ENCODE assay signal across 12 cellular contexts in the genomic region with DNA sequence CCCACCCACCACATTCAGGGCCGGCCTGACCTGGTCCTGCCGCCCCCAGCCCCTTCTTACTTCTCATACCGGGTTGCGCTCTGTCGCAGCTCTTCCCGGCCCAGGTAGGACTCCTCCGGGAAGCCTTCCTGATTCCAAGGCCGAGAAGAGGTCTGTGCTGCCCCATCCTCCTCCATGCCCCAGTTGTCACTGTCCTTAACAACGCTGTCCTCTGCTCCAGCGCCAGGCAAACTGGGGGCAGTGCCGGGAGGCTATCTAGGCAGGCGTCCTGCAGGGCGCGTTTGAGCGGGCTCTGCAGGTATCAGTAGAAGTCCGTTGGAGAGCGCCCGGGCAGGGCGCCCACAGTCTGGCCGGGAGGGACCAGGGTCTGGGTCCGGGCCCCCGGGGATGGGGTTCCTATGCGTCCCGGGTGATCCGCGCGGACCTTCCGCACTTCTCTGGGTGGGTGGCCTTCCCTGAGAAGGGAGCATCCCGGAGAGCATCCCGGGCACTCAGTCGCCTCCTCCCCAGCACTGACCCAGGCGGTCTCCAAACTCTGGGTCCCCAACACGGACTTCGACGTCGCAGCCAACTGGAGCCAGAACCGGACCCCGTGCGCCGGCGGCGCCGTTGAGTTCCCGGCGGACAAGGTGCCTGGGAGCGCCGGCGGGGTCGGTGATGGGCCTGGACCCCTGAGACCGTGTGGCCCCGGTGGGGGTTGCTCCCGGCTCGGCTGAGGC. TPM values are rescaled to one million over a fixed set of nuclear protein-coding genes. Genes with fewer than 3 reads are reported as not detected.
DNase-seq lines count a peak whose midpoint lies in the region; ATAC-seq and TF ChIP-seq lines count a peak whose summit lies in the region.
"Had no signal": no experiment of that assay in that cellular context is flagged by ENCODE, and none has a peak within 500 bp of the region (broad histone marks: within the 10 kb centered on the region; RNA-seq: fewer than 3 reads in every experiment).

No MANE protein-coding gene starts in this region.

- CTCF ChIA-PET in CD8-positive, alpha-beta memory T cell (lab: Charles Lee) = no interaction called here

- DNase-seq in CD8-positive, alpha-beta memory T cell = no peak
- no peak for DNase-seq in Karpas-422
- no peak for DNase-seq in epithelial cell of proximal tubule (ENCODE audit: low read depth)
- no peak for DNase-seq in progenitor cell of endocrine pancreas (ENCODE audit: low spot score, unreplicated experiment)
- DNase-seq in dermis blood vessel endothelial cell = no peak
- no peak for DNase-seq in NOMO-1 treated with DMSO at 0.1 percent for 48 hours (lab: John Stamatoyannopoulos, UW; ENCODE audit: unreplicated experiment)
- DNase-seq: NCI-H2107, testis had no signal

- POLR2A ChIA-PET in CD8-positive, alpha-beta memory T cell (lab: Charles Lee) = no interaction called here

- H3K9me3 ChIP-seq in CD8-positive, alpha-beta memory T cell (ENCODE audit: low read length) = no peaks in the 10 kb centered on the region
- H3K9me3 ChIP-seq in Karpas-422 (ENCODE audit: low read length) = no peaks in the 10 kb centered on the region
- H3K9me3 ChIP-seq: testis had no signal

- TF ChIP-seq CTCF in epithelial cell of proximal tubule (conservative IDR thresholded peaks at IDR 0.05; ENCODE audit: low read depth, low read length) = no peak
- TF ChIP-seq CTCF in progenitor cell of endocrine pancreas (IDR thresholded peaks at IDR 0.05; ENCODE audit: unreplicated experiment) = no peak

- H3K36me3 Mint-ChIP-seq in CD8-positive, alpha-beta memory T cell = no peaks in the 10 kb centered on the region
- H3K36me3 Mint-ChIP-seq in progenitor cell of endocrine pancreas (ENCODE audit: insufficient read depth) = no peaks in the 10 kb centered on the region

- no peaks in the 10 kb centered on the region for H3K79me2 ChIP-seq in Karpas-422 (ENCODE audit: low read length)

- H3K4me2 ChIP-seq in Karpas-422 (ENCODE audit: low read depth, low read length, poor library complexity, severe bottlenecking) = no peak overlapping the region

- peak overlapping the region in 1 of 8 donors; percentile 66 for H3K27ac Mint-ChIP-seq in CD8-positive, alpha-beta memory T cell
- H3K27ac Mint-ChIP-seq in progenitor cell of endocrine pancreas = no peak overlapping the region

- no peak overlapping the region for H2AFZ ChIP-seq in Karpas-422 (ENCODE audit: low read length)

- ATAC-seq in GM21381 (IDR thresholded peaks at IDR 0.05; ENCODE audit: unreplicated experiment) = no peak
- no peak for ATAC-seq in HG03196 (IDR thresholded peaks at IDR 0.05; ENCODE audit: unreplicated experiment)

- H3K36me3 ChIP-seq in CD8-positive, alpha-beta memory T cell (ENCODE audit: insufficient read depth, low read length) = no peaks in the 10 kb centered on the region
- H3K36me3 ChIP-seq in Karpas-422 (ENCODE audit: insufficient read depth, low read length) = peaks cover 29% of the 10 kb centered on the region

- H3K4me3 ChIP-seq in CD8-positive, alpha-beta memory T cell (ENCODE audit: low read length) = no peak overlapping the region
- no peak overlapping the region for H3K4me3 ChIP-seq in Karpas-422 (ENCODE audit: low read length)
- H3K4me3 ChIP-seq in epithelial cell of proximal tubule (ENCODE audit: low read depth, low read length) = peak overlapping the region; percentile 51

- H3K4me3 Mint-ChIP-seq in CD8-positive, alpha-beta memory T cell = peak overlapping the region; percentile 27 to 85 (median 51)
- peak overlapping the region; percentile 40 for H3K4me3 Mint-ChIP-seq in progenitor cell of endocrine pancreas (ENCODE audit: low read depth)

- peaks cover 11% of the 10 kb centered on the region; the same call in 1 of the 2 replicates for H3K9me2 ChIP-seq in Karpas-422 (replicated peaks; ENCODE audit: insufficient read depth, low read length)

- peaks cover 15% of the 10 kb centered on the region for H3K4me1 ChIP-seq in CD8-positive, alpha-beta memory T cell (ENCODE audit: insufficient read depth, low read length)
- H3K4me1 ChIP-seq in Karpas-422 (ENCODE audit: low read length) = peaks cover 39% of the 10 kb centered on the region

- H4K20me1 ChIP-seq in Karpas-422 (ENCODE audit: insufficient read depth, low read depth, low read length) = no peaks in the 10 kb centered on the region

- peaks cover 4 to 17% of the 10 kb centered on the region in 2 donors for H3K27me3 Mint-ChIP-seq in CD8-positive, alpha-beta memory T cell
- H3K27me3 Mint-ChIP-seq in progenitor cell of endocrine pancreas = peaks cover 18% of the 10 kb centered on the region

- H3K27me3 ChIP-seq in CD8-positive, alpha-beta memory T cell (ENCODE audit: insufficient read depth, low read length, poor library complexity, severe bottlenecking) = no peaks in the 10 kb centered on the region
- no peaks in the 10 kb centered on the region for H3K27me3 ChIP-seq in Karpas-422 (ENCODE audit: low read length)
- H3K27me3 ChIP-seq: testis had no signal

- H3K9ac ChIP-seq in Karpas-422 (ENCODE audit: low read length) = no peak overlapping the region

- H3K4me1 Mint-ChIP-seq in CD8-positive, alpha-beta memory T cell = peaks cover 5 to 29% (median 9%) of the 10 kb centered on the region in 3 donors
- no peaks in the 10 kb centered on the region for H3K4me1 Mint-ChIP-seq in progenitor cell of endocrine pancreas (ENCODE audit: low read depth)

- no peak overlapping the region for H3K27ac ChIP-seq in CD8-positive, alpha-beta memory T cell (ENCODE audit: low read depth, low read length)
- H3K27ac ChIP-seq in Karpas-422 (ENCODE audit: low read length) = 0 out of 2 replicates have a peak overlapping the region, but pooled peaks have one; percentile 62
- H3K27ac ChIP-seq: HL-60, skin epidermis, testis had no signal

- H3K9me3 Mint-ChIP-seq in CD8-positive, alpha-beta memory T cell = no peaks in the 10 kb centered on the region
- H3K9me3 Mint-ChIP-seq in progenitor cell of endocrine pancreas (ENCODE audit: low read depth) = no peaks in the 10 kb centered on the region

RNA-seq across cellular contexts. Expression of a gene that starts 0.9 kb away (rescaled TPM):
- under 1 TPM; 0.66 to 0.75 TPM for total RNA-seq in CD8-positive, alpha-beta memory T cell
- 1.6 TPM for polyA plus RNA-seq in CD8-positive, alpha-beta memory T cell
- 7.7 and 16.7 TPM in 2 replicates for total RNA-seq in Karpas-422 (2014; rRNA removed; shearing (Covaris generic); ENCODE audit: low replicate concordance)
- total RNA-seq in epithelial cell of proximal tubule (0.06 TPM in 1 of 2 replicates, not detected in the other), progenitor cell of endocrine pancreas (2.5 and 3.0 TPM in 2 replicates), dermis blood vessel endothelial cell (0.19 TPM in 1 of 2 replicates, not detected in the other)
